1 cellular context compared by ENCODE assay signal in genomic region chr7:70738486-70738885, GRCh38.
TF ChIP-seq lines count a peak whose summit lies in the region.

No MANE protein-coding gene starts in this region.

TF ChIP-seq in H1, 55 proteins besides CTCF, POLR2A, EP300 and RAD21:
- TF ChIP-seq RXRA (IDR thresholded peaks at IDR 0.05; ENCODE audit: insufficient read depth, low read depth, low read length) (no peak), E2F6 (IDR thresholded peaks at IDR 0.05) (no peak)
TF ChIP-seq in H1: peak in this region for 0.
